Comparison of ENCODE assay signal across 1 cellular context in genomic region chr6:10421508-10422281, GRCh38.
A peak's percentile ranks its signal among the peaks of the same experiment; 100 is the strongest.
TF ChIP-seq lines count a peak whose summit lies in the region.

No MANE protein-coding gene starts in this region.

TF ChIP-seq in GM12878, 131 proteins besides CTCF, POLR2A, EP300 and RAD21:
- TF ChIP-seq ZNF207 (IDR thresholded peaks at IDR 0.05; ENCODE audit: borderline replicate concordance) (no peak), SUZ12 (IDR thresholded peaks at IDR 0.05; ENCODE audit: unreplicated experiment) (peak; percentile 89)
